ENCODE assay signal across 9 cellular contexts in the genomic region with DNA sequence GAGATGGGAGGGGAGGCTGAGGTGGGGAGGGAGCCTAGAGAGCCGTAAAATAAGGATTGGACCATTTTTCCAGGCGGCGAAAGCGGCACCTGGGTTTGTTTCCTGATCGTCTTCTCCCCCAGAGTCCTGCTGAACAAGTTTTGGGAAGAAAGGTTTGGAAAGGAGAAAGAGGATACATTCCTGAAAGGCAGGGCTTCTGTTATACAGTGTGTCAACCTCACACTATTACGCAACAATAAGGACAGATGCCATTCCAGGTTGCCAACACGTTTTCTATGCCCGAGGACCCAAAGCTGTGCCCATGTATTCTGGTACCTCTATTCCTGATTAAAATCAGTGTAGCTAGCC. TPM values are rescaled to one million over a fixed set of nuclear protein-coding genes. Genes with fewer than 3 reads are reported as not detected.
DNase-seq lines count a peak whose midpoint lies in the region; ATAC-seq and TF ChIP-seq lines count a peak whose summit lies in the region.
"Had no signal": no experiment of that assay in that cellular context is flagged by ENCODE, and none has a peak within 500 bp of the region (broad histone marks: within the 10 kb centered on the region; RNA-seq: fewer than 3 reads in every experiment).

No MANE protein-coding gene starts in this region.

- no peak for TF ChIP-seq POLR2A in HCT116 (IDR thresholded peaks at IDR 0.05; ENCODE audit: borderline replicate concordance, extremely low read depth, insufficient read depth, insufficient read length)

- H3K27ac ChIP-seq in HCT116 (ENCODE audit: low read depth, low read length) (peak overlapping the region; percentile 88), right atrium auricular region (peak overlapping the region; percentile 93 to 99), smooth muscle cell (ENCODE audit: low read depth) (peak overlapping the region; percentile 78)

- H3K36me3 Mint-ChIP-seq in activated T-cell treated with anti-CD3 and anti-CD28 coated beads, Interleukin-2, amount 50 U/mL, for 4 hours (ENCODE audit: insufficient read depth), result peaks cover 2% of the 10 kb centered on the region
- H3K36me3 Mint-ChIP-seq: naive B cell had no signal

- no peak for DNase-seq in HCT116 (ENCODE audit: low read depth, low spot score)
- DNase-seq in SW480 (ENCODE audit: low spot score), result peak; percentile 44
- no peak for DNase-seq in right atrium auricular region (ENCODE audit: low spot score)
- DNase-seq in smooth muscle cell (lab: John Stamatoyannopoulos, UW; ENCODE audit: unreplicated experiment), result no peak
- no peak for DNase-seq in activated T-cell treated with anti-CD3 and anti-CD28 coated beads, Interleukin-2, amount 50 U/mL, for 4 hours
- no peak for DNase-seq in HPDE6-E6E7 (ENCODE audit: extremely low spot score)
- DNase-seq: NCI-H2081 treated with DMSO at 0.1 percent for 48 hours had no signal

- BruUV-seq in HCT116 (replicated peaks; lab: Mats Ljungman, UMichigan), result no TSS peak

- no peak for TF ChIP-seq CTCF in HCT116 (IDR thresholded peaks at IDR 0.05 in 2 of 3, conservative IDR thresholded peaks at IDR 0.05 in 1 of 3; ENCODE audit: borderline replicate concordance in 1 of 3, insufficient read depth in 1 of 3, low read depth in 2 of 3, low read length in 2 of 3)
- no peak for TF ChIP-seq CTCF in right atrium auricular region (IDR thresholded peaks at IDR 0.05)
- no peak for TF ChIP-seq CTCF in smooth muscle cell (IDR thresholded peaks at IDR 0.05; ENCODE audit: borderline replicate concordance, insufficient read depth, poor library complexity, severe bottlenecking)

- no peak overlapping the region for H3K4me3 Mint-ChIP-seq in activated T-cell treated with anti-CD3 and anti-CD28 coated beads, Interleukin-2, amount 50 U/mL, for 4 hours

- H3K4me3 ChIP-seq in HCT116 (replicated peaks in 1 of 2; ENCODE audit: low read depth in 1 of 2, low read length in 2 of 2) (peak overlapping the region; percentile 77 to 84), right atrium auricular region (peak overlapping the region; percentile 86 to 98), smooth muscle cell (peak overlapping the region; percentile 64)

- H3K9me3 Mint-ChIP-seq in activated T-cell treated with anti-CD3 and anti-CD28 coated beads, Interleukin-2, amount 50 U/mL, for 4 hours, result no peaks in the 10 kb centered on the region
- H3K9me3 Mint-ChIP-seq: naive B cell had no signal

- intact Hi-C loops in HCT116 (cut with micrococcal nuclease), result loop anchor here (5.0 kb wide), 1 partner anchor 148 kb away; a partner anchor contains a TSS

- H3K4me2 ChIP-seq in HCT116 (ENCODE audit: low read length) (peak overlapping the region; percentile 88), smooth muscle cell (peak overlapping the region; percentile 83)

- POLR2A ChIA-PET in HCT116 (lab: Charles Lee), result interaction anchor here (1.1 to 1.9 kb wide), 2 partner anchors 9 kb away, joined by 6 to 9 read pairs; no protein-coding TSS in a partner anchor

- no peak for TF ChIP-seq RAD21 in HCT116 (IDR thresholded peaks at IDR 0.05; ENCODE audit: low read depth)

- H2AFZ ChIP-seq in HCT116 (ENCODE audit: low read depth, low read length, poor library complexity, severe bottlenecking) (no peak overlapping the region), smooth muscle cell (ENCODE audit: low read depth) (peak overlapping the region; percentile 35)

- no peak for ATAC-seq in HCT116
- ATAC-seq in activated T-cell treated with anti-CD3 and anti-CD28 coated beads, Interleukin-2, amount 50 U/mL, for 4 hours, result no peak
- no peak for ATAC-seq in HG03196 (IDR thresholded peaks at IDR 0.05; ENCODE audit: unreplicated experiment)

- CTCF ChIA-PET in HCT116 (lab: Charles Lee), result interaction anchor here (0.9 to 2.9 kb wide), 6 partner anchors 14 to 718 kb away, joined by 3 to 35 read pairs (median 5); no protein-coding TSS in a partner anchor

- H3K4me1 ChIP-seq in HCT116 (ENCODE audit: control insufficient read depth in 1 of 2, insufficient read depth in 2 of 2, low read length in 2 of 2), result peaks cover 5 to 17% of the 10 kb centered on the region in 2 experiments
- H3K4me1 ChIP-seq in right atrium auricular region, result peaks cover 0 to 40% of the 10 kb centered on the region in 2 donors
- H3K4me1 ChIP-seq in smooth muscle cell (ENCODE audit: low read depth), result peaks cover 5% of the 10 kb centered on the region

- no peaks in the 10 kb centered on the region for H3K9me2 ChIP-seq in HCT116 (ENCODE audit: insufficient read depth)

- H3K79me2 ChIP-seq in HCT116 (ENCODE audit: insufficient read depth, low read length), result peaks cover 56% of the 10 kb centered on the region
- H3K79me2 ChIP-seq in smooth muscle cell (ENCODE audit: low read depth), result peaks cover 52% of the 10 kb centered on the region

- H3K36me3 ChIP-seq in HCT116 (ENCODE audit: control insufficient read depth in 1 of 2, insufficient read depth in 2 of 2, low read length in 2 of 2) (no peaks in the 10 kb centered on the region; a peak in 1 of 4 replicates), right atrium auricular region (no peaks in the 10 kb centered on the region), smooth muscle cell (ENCODE audit: low read depth) (no peaks in the 10 kb centered on the region)

- H3K4me1 Mint-ChIP-seq in activated T-cell treated with anti-CD3 and anti-CD28 coated beads, Interleukin-2, amount 50 U/mL, for 4 hours (ENCODE audit: low read depth), result peaks cover 30% of the 10 kb centered on the region

- H3K9me3 ChIP-seq in HCT116 (ENCODE audit: control insufficient read depth in 1 of 2, insufficient read depth in 1 of 2, low read depth in 1 of 2, low read length in 2 of 2) (no peaks in the 10 kb centered on the region), right atrium auricular region (no peaks in the 10 kb centered on the region), smooth muscle cell (replicated peaks; ENCODE audit: low read depth) (no peaks in the 10 kb centered on the region)

- RAD21 ChIA-PET in HCT116 (lab: Charles Lee; ENCODE audit: low non-redundant PET in 1 of 2, low total read pairs in 2 of 2, uncharacterized antibody in 2 of 2, unreplicated experiment in 2 of 2), result no interaction called here

- H4K20me1 ChIP-seq in HCT116 (ENCODE audit: insufficient read depth), result no peaks in the 10 kb centered on the region
- peaks cover 48% of the 10 kb centered on the region for H4K20me1 ChIP-seq in smooth muscle cell (ENCODE audit: low read depth)

- H3K9ac ChIP-seq in HCT116 (ENCODE audit: low read length) (peak overlapping the region; percentile 80), smooth muscle cell (ENCODE audit: low read depth) (peak overlapping the region; percentile 83)

- no peaks in the 10 kb centered on the region for H3K27me3 Mint-ChIP-seq in activated T-cell treated with anti-CD3 and anti-CD28 coated beads, Interleukin-2, amount 50 U/mL, for 4 hours (ENCODE audit: low read depth)
- H3K27me3 Mint-ChIP-seq: naive B cell had no signal

- H3F3A ChIP-seq in smooth muscle cell (ENCODE audit: low read depth), result no peaks in the 10 kb centered on the region

- WGBS in smooth muscle cell (ENCODE audit: low lambda C conversion rate), result 6% methylated on average over 8 of the region's 8 CpGs

- no peaks in the 10 kb centered on the region for H3K27me3 ChIP-seq in HCT116 (ENCODE audit: insufficient read depth, low read length)
- H3K27me3 ChIP-seq in right atrium auricular region, result no peaks in the 10 kb centered on the region
- no peaks in the 10 kb centered on the region for H3K27me3 ChIP-seq in smooth muscle cell (ENCODE audit: low read depth)

TF ChIP-seq in HCT116, 20 proteins besides CTCF, POLR2A, EP300 and RAD21:
- TF ChIP-seq, protein P1, sequence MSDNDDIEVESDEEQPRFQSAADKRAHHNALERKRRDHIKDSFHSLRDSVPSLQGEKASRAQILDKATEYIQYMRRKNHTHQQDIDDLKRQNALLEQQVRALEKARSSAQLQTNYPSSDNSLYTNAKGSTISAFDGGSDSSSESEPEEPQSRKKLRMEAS (IDR thresholded peaks at IDR 0.05), result peak; percentile 44; the same call in 1 of the 2 replicates
- TF ChIP-seq SRF (IDR thresholded peaks at IDR 0.05; ENCODE audit: low read depth) (no peak), FOSL1 (IDR thresholded peaks at IDR 0.05; ENCODE audit: low read depth) (no peak), CEBPB (IDR thresholded peaks at IDR 0.05; ENCODE audit: low read depth) (peak; percentile 88), SIN3A (IDR thresholded peaks at IDR 0.05; ENCODE audit: low read depth) (no peak)
TF ChIP-seq in HCT116: peak in this region for 2.

RNA-seq across cellular contexts. Expression of a gene that starts 0.7 kb away (rescaled TPM):
- total RNA-seq in HCT116 (2021; ENCODE audit: unreplicated experiment) (52.2 TPM), right atrium auricular region (100 to 1,000 TPM in 1 of 2 donors, 10 to 100 TPM in 1; 53.3 to 124 TPM), smooth muscle cell (144 and 159 TPM in 2 replicates)
- 12.5 and 18.7 TPM in 2 replicates for polyA plus RNA-seq in HCT116 (2012)
- 76.8 and 86.7 TPM in 2 replicates for polyA plus RNA-seq in smooth muscle cell
- total RNA-seq in activated T-cell treated with anti-CD3 and anti-CD28 coated beads, Interleukin-2, amount 50 U/mL, for 4 hours, result 10 to 100 TPM; 20.5 to 24.3 (median 23.0) TPM

RNA-seq across cellular contexts. Expression of a gene that starts 53.3 kb away (rescaled TPM):
- total RNA-seq in HCT116 (2021; ENCODE audit: unreplicated experiment), result 1.4 TPM
- 0.69 and 1.1 TPM in 2 replicates for polyA plus RNA-seq in HCT116 (2012)
- total RNA-seq in right atrium auricular region, result 10 to 100 TPM; 40.8 to 92.6 TPM
- 0.85 and 2.9 TPM in 2 replicates for total RNA-seq in smooth muscle cell
- polyA plus RNA-seq in smooth muscle cell, result 0.42 and 1.0 TPM in 2 replicates
- not detected for total RNA-seq in activated T-cell treated with anti-CD3 and anti-CD28 coated beads, Interleukin-2, amount 50 U/mL, for 4 hours

Comparison
In these comparisons a context has a peak if more than half of its experiments do, and no peak if none do; other contexts are left out.
1. RNA of a gene that starts 53.3 kb away (total RNA-seq): 40.8 to 92.6 TPM in right atrium auricular region; 1.4 TPM in HCT116 (single experiment), 0.85 to 2.9 TPM in smooth muscle cell and not detected in activated T-cell treated with anti-CD3 and anti-CD28 coated beads, Interleukin-2, amount 50 U/mL, for 4 hours; every median in the first group is over 10 times any median in the second.
2. Peak in every context shown above with its lines, with median percentiles within 50 percentile points of each other: H3K27ac ChIP-seq and H3K4me3 ChIP-seq.